1 cellular context compared by ENCODE assay signal in genomic region chr6:127222418-127222817, GRCh38.
TF ChIP-seq lines count a peak whose summit lies in the region.

No MANE protein-coding gene starts in this region.

TF ChIP-seq in HepG2, 621 proteins besides CTCF, POLR2A, EP300 and RAD21 (continued from another document):
- TF ChIP-seq HNF1B (CRISPR knock-in tag; IDR thresholded peaks at IDR 0.05) = no peak
- TF ChIP-seq ZNF225 (CRISPR knock-in tag; IDR thresholded peaks at IDR 0.05) = no peak
- no peak for TF ChIP-seq THAP8 (CRISPR knock-in tag; IDR thresholded peaks at IDR 0.05; ENCODE audit: borderline replicate concordance)
- no peak for TF ChIP-seq ZNF883 (CRISPR knock-in tag; IDR thresholded peaks at IDR 0.05; ENCODE audit: not compliant biosample characterization)
- no peak for TF ChIP-seq ATF1 (CRISPR knock-in tag; IDR thresholded peaks at IDR 0.05)
- TF ChIP-seq NFIC (IDR thresholded peaks at IDR 0.05; ENCODE audit: low read length) = no peak
- no peak for TF ChIP-seq ZNF580 (CRISPR knock-in tag; IDR thresholded peaks at IDR 0.05; ENCODE audit: borderline replicate concordance, low read depth)
- no peak for TF ChIP-seq ZNF331 (CRISPR knock-in tag; IDR thresholded peaks at IDR 0.05)
- no peak for TF ChIP-seq ZNF687 (CRISPR knock-in tag; IDR thresholded peaks at IDR 0.05)
TF ChIP-seq in HepG2: peak in this region for 0.
